ENCODE assay signal across 8 cellular contexts in the genomic region with DNA sequence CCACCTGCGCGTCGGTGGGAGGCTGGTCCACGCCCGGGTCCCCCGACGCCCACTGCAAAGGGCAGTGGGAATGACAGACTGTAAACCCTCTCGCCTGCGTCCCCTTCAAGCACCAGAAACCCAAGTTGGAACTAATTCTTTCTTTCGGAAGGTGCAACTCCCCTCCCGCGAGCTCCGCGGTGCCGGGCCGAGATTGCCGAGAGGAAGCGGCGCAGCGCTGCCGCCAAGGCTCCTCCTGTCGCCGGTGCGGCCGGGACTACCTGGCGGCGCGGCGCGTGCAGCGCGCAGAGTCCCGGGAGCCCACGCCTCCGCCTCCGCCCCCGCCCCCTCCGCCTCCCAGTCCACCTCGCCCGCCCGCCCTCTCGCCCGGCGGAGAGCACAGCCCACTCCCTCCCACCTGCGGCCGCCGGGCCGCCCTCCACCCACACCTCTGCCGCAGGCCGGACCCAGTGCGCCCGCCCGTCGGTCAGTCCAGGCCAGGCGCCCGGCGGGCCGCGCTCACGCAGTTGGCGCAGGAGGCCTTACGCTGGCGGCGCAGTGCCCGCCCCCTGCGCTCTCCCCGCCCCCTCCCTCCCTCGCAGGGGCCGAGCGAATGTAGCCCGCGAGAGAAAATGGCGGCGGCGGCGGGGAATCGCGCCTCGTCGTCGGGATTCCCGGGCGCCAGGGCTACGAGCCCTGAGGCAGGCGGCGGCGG. TPM values are rescaled to one million over a fixed set of nuclear protein-coding genes. Genes with fewer than 3 reads are reported as not detected.
DNase-seq lines count a peak whose midpoint lies in the region; ATAC-seq and TF ChIP-seq lines count a peak whose summit lies in the region.

A gene (plus strand): TSS at position 587 of the 694 bp plus-strand sequence. CDS start 25 bp downstream, at position 612.

- H3K4me1 ChIP-seq in CD8-positive, alpha-beta memory T cell (ENCODE audit: insufficient read depth, low read length): peaks cover 30% of the 10 kb centered on the region
- H3K4me1 ChIP-seq in esophagus muscularis mucosa: peaks cover 13 to 39% (median 34%) of the 10 kb centered on the region in 4 donors
- H3K4me1 ChIP-seq in muscle layer of duodenum (ENCODE audit: control insufficient read depth in 1 of 2, insufficient read depth in 2 of 2, low read length in 2 of 2): peaks cover 0 to 6% of the 10 kb centered on the region in 2 donors

- H3K27ac Mint-ChIP-seq in CD8-positive, alpha-beta memory T cell: peak within 1 kb of the TSS; percentile 93 to 99 (median 95)

- intact Hi-C loops in esophagus muscularis mucosa (cut with DNase I): loop anchor here (5.0 kb wide), 1 partner anchor 333 kb away; no protein-coding TSS in a partner anchor

- H3K9me3 Mint-ChIP-seq in CD8-positive, alpha-beta memory T cell: no peaks in the 10 kb centered on the region

- DNase-seq in CD8-positive, alpha-beta memory T cell: peak; percentile 74 to 87 (median 85)
- DNase-seq in activated T-cell treated with anti-CD3 and anti-CD28 coated beads, Interleukin-2, amount 50 U/mL, for 48 hours: peak; percentile 86 to 87
- DNase-seq in esophagus muscularis mucosa (ENCODE audit: extremely low spot score): no peak
- peak; percentile 60 for DNase-seq in stimulated activated CD8-positive, alpha-beta memory T cell treated with anti-CD3 and anti-CD28 coated beads, Interleukin-7, amount 100 ng/mL, for 24 hours (ENCODE audit: low read depth)

- H3K27me3 Mint-ChIP-seq in CD8-positive, alpha-beta memory T cell: peaks cover 0 to 4% of the 10 kb centered on the region in 2 donors

- POLR2A ChIA-PET in CD8-positive, alpha-beta memory T cell (lab: Charles Lee): interaction anchor here (1.0 to 1.2 kb wide), 2 partner anchors 12 to 136 kb away, joined by 4 to 5 read pairs; no protein-coding TSS in a partner anchor

- peaks cover 0 to 12% (median 0%) of the 10 kb centered on the region in 3 donors for H3K36me3 Mint-ChIP-seq in CD8-positive, alpha-beta memory T cell

- H3K36me3 ChIP-seq in CD8-positive, alpha-beta memory T cell (ENCODE audit: insufficient read depth, low read length): no peaks in the 10 kb centered on the region
- H3K36me3 ChIP-seq in esophagus muscularis mucosa (no peaks in the 10 kb centered on the region), muscle layer of duodenum (ENCODE audit: control insufficient read depth in 1 of 2, insufficient read depth in 2 of 2, low read length in 2 of 2) (no peaks in the 10 kb centered on the region)

- peak within 1 kb of the TSS; percentile 92 to 98 (median 94) for H3K4me3 Mint-ChIP-seq in CD8-positive, alpha-beta memory T cell

- 0% methylated on average over 4 of the region's 87 CpGs for WGBS in esophagus muscularis mucosa

- no peak for TF ChIP-seq EP300 in esophagus muscularis mucosa (IDR thresholded peaks at IDR 0.05)

- H3K27ac ChIP-seq in CD8-positive, alpha-beta memory T cell (ENCODE audit: low read depth, low read length): peak within 1 kb of the TSS; percentile 76
- H3K27ac ChIP-seq in esophagus muscularis mucosa (replicated peaks in 1 of 4): peak within 1 kb of the TSS; percentile 85 to 96 (median 92)
- H3K27ac ChIP-seq in muscle layer of duodenum (ENCODE audit: low read length): peak within 1 kb of the TSS; percentile 83

- peaks cover 32 to 45% (median 44%) of the 10 kb centered on the region in 3 donors for H3K4me1 Mint-ChIP-seq in CD8-positive, alpha-beta memory T cell

- no peak for TF ChIP-seq POLR2A in esophagus muscularis mucosa (IDR thresholded peaks at IDR 0.05; ENCODE audit: low read depth)

- CTCF ChIA-PET in CD8-positive, alpha-beta memory T cell (lab: Charles Lee): interaction anchor here (1.2 to 1.9 kb wide), 2 partner anchors 13 to 23 kb away, joined by 3 to 5 read pairs; no protein-coding TSS in a partner anchor

- ATAC-seq in GM19452 (IDR thresholded peaks at IDR 0.05; ENCODE audit: unreplicated experiment) (peak; percentile 53), HG03571 (IDR thresholded peaks at IDR 0.05; ENCODE audit: unreplicated experiment) (peak; percentile 48)

- no peaks in the 10 kb centered on the region for H3K9me3 ChIP-seq in CD8-positive, alpha-beta memory T cell (ENCODE audit: low read length)
- no peaks in the 10 kb centered on the region for H3K9me3 ChIP-seq in esophagus muscularis mucosa
- H3K9me3 ChIP-seq in muscle layer of duodenum (ENCODE audit: control insufficient read depth in 1 of 2, low read length in 2 of 2): no peaks in the 10 kb centered on the region

- peak within 1 kb of the TSS; percentile 94 for H3K4me3 ChIP-seq in CD8-positive, alpha-beta memory T cell (ENCODE audit: low read length)
- H3K4me3 ChIP-seq in esophagus muscularis mucosa (peak within 1 kb of the TSS; percentile 81 to 96 (median 94)), muscle layer of duodenum (ENCODE audit: low read depth in 1 of 2, low read length in 2 of 2) (peak within 1 kb of the TSS; percentile 89 to 94)

- H3K27me3 ChIP-seq in CD8-positive, alpha-beta memory T cell (ENCODE audit: insufficient read depth, low read length, poor library complexity, severe bottlenecking): no peaks in the 10 kb centered on the region
- no peaks in the 10 kb centered on the region for H3K27me3 ChIP-seq in esophagus muscularis mucosa
- no peaks in the 10 kb centered on the region for H3K27me3 ChIP-seq in muscle layer of duodenum (ENCODE audit: low read depth, low read length)

- TF ChIP-seq CTCF in esophagus muscularis mucosa (IDR thresholded peaks at IDR 0.05): no peak

TF ChIP-seq in PFSK-1, 5 proteins besides CTCF, POLR2A, EP300 and RAD21:
- TF ChIP-seq SIN3A (IDR thresholded peaks at IDR 0.05; ENCODE audit: borderline replicate concordance, insufficient read depth, low read length) (no peak), TAF1 (IDR thresholded peaks at IDR 0.05; ENCODE audit: borderline replicate concordance, insufficient read depth, low read length) (no peak), FOXP2 (optimal IDR thresholded peaks at IDR 0.05; ENCODE audit: borderline replicate concordance, extremely low read depth, extremely low read length, insufficient read depth) (peak; percentile 29), POLR2AphosphoS5 (IDR thresholded peaks at IDR 0.05; ENCODE audit: low read depth, low read length) (peak; percentile 25; the same call in 1 of the 2 replicates)
- TF ChIP-seq, protein P1, sequence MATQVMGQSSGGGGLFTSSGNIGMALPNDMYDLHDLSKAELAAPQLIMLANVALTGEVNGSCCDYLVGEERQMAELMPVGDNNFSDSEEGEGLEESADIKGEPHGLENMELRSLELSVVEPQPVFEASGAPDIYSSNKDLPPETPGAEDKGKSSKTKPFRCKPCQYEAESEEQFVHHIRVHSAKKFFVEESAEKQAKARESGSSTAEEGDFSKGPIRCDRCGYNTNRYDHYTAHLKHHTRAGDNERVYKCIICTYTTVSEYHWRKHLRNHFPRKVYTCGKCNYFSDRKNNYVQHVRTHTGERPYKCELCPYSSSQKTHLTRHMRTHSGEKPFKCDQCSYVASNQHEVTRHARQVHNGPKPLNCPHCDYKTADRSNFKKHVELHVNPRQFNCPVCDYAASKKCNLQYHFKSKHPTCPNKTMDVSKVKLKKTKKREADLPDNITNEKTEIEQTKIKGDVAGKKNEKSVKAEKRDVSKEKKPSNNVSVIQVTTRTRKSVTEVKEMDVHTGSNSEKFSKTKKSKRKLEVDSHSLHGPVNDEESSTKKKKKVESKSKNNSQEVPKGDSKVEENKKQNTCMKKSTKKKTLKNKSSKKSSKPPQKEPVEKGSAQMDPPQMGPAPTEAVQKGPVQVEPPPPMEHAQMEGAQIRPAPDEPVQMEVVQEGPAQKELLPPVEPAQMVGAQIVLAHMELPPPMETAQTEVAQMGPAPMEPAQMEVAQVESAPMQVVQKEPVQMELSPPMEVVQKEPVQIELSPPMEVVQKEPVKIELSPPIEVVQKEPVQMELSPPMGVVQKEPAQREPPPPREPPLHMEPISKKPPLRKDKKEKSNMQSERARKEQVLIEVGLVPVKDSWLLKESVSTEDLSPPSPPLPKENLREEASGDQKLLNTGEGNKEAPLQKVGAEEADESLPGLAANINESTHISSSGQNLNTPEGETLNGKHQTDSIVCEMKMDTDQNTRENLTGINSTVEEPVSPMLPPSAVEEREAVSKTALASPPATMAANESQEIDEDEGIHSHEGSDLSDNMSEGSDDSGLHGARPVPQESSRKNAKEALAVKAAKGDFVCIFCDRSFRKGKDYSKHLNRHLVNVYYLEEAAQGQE (IDR thresholded peaks at IDR 0.05; ENCODE audit: insufficient read depth in 1 of 2, low read depth in 2 of 2, low read length in 2 of 2): no peak

RNA-seq across cellular contexts. Expression of the gene that starts here (rescaled TPM):
- total RNA-seq in CD8-positive, alpha-beta memory T cell: 10 to 100 TPM; 18.1 to 18.7 TPM
- polyA plus RNA-seq in CD8-positive, alpha-beta memory T cell: 34.6 TPM
- polyA plus RNA-seq in PFSK-1 (2012; ENCODE audit: insufficient read length, low read depth): 4.4 TPM
- total RNA-seq in esophagus muscularis mucosa: 10 to 100 TPM in 1 of 4 donors, 1 to 10 TPM in 3; 7.2 to 12.3 (median 8.8) TPM
